ENCODE assay signal across 8 cellular contexts in genomic region chr5:149959406-149960236, GRCh38. TPM values are rescaled to one million over a fixed set of nuclear protein-coding genes. Genes with fewer than 3 reads are reported as not detected.
DNase-seq lines count a peak whose midpoint lies in the region; ATAC-seq, FAIRE-seq and TF ChIP-seq lines count a peak whose summit lies in the region.

No MANE protein-coding gene starts in this region.

- WGBS in GM23248 (ENCODE audit: low coverage in 1 of 2, low lambda C conversion rate in 2 of 2, missing lambda C conversion rate in 2 of 2), 2 experiments = 27 to 28% methylated on average over 14 of the region's 14 CpGs
- 28 to 41% methylated on average over 14 of the region's 14 CpGs for WGBS in aorta, 2 donors

- peak overlapping the region; percentile 62 to 89 (median 79) for H3K27ac ChIP-seq in BLaER1 treated with 17β-estradiol and CSF1 and Interleukin-3, amounts not matched to agents 10 nM and 100 nM
- H3K27ac ChIP-seq in GM23248 = peak overlapping the region; percentile 96
- H3K27ac ChIP-seq in aorta (ENCODE audit: low read depth in 1 of 2, low read length in 2 of 2) = peak overlapping the region; percentile 49 to 64

- H3K9me2 ChIP-seq in GM23248 (ENCODE audit: insufficient read depth) = no peaks in the 10 kb centered on the region

- DNase-seq in GM23248 (peak; percentile 88), RCC 7860 (ENCODE audit: low spot score) (peak; percentile 84), globus pallidus (ENCODE audit: low spot score) (peak; percentile 35), progenitor cell of endocrine pancreas (ENCODE audit: low spot score, unreplicated experiment) (no peak), aorta (no peak), NK-92 (lab: John Stamatoyannopoulos, UW; ENCODE audit: unreplicated experiment) (no peak)
- DNase-seq in activated gamma-delta T cell treated with anti-CD3 and anti-CD28 coated beads, Interleukin-2, amount 50 U/mL, for 16 hours (ENCODE audit: low read depth) = peak; percentile 8

- H3K4me1 ChIP-seq in BLaER1 treated with 17β-estradiol and CSF1 and Interleukin-3, amounts not matched to agents 10 nM and 100 nM = peaks cover 27 to 43% (median 34%) of the 10 kb centered on the region in 10 experiments
- H3K4me1 ChIP-seq in GM23248 (ENCODE audit: insufficient read depth) (peaks cover 4% of the 10 kb centered on the region), aorta (ENCODE audit: control insufficient read depth in 1 of 2, insufficient read depth in 2 of 2, low read length in 2 of 2) (no peaks in the 10 kb centered on the region)

- H3K4me1 Mint-ChIP-seq in progenitor cell of endocrine pancreas (ENCODE audit: low read depth) = peaks cover 10% of the 10 kb centered on the region

- 0 out of 2 replicates have a peak, but pooled peaks cover 7% of the 10 kb centered on the region for H3K79me2 ChIP-seq in GM23248 (ENCODE audit: insufficient read depth)

- H3K9ac ChIP-seq in BLaER1 treated with 17β-estradiol and CSF1 and Interleukin-3, amounts not matched to agents 10 nM and 100 nM = peak overlapping the region; percentile 72 to 86 (median 82)
- H3K9ac ChIP-seq in GM23248 = peak overlapping the region; percentile 89

- H3K27me3 Mint-ChIP-seq in progenitor cell of endocrine pancreas = no peaks in the 10 kb centered on the region

- peak; percentile 42 for FAIRE-seq in RCC 7860 (lab: Jason Lieb, UNC)

- peak; percentile 62 for TF ChIP-seq CTCF in progenitor cell of endocrine pancreas (IDR thresholded peaks at IDR 0.05; ENCODE audit: unreplicated experiment)

- H3K9me3 ChIP-seq in BLaER1 treated with 17β-estradiol and CSF1 and Interleukin-3, amounts not matched to agents 10 nM and 100 nM (replicated peaks in 1 of 11) = no peaks in the 10 kb centered on the region
- no peaks in the 10 kb centered on the region for H3K9me3 ChIP-seq in GM23248 (ENCODE audit: low read depth)
- no peaks in the 10 kb centered on the region for H3K9me3 ChIP-seq in aorta (ENCODE audit: control insufficient read depth, low read length)

- no peaks in the 10 kb centered on the region for H3K36me3 Mint-ChIP-seq in progenitor cell of endocrine pancreas (ENCODE audit: insufficient read depth)

- H2AFZ ChIP-seq in GM23248 = peak overlapping the region; percentile 95

- no peaks in the 10 kb centered on the region for H3K9me3 Mint-ChIP-seq in progenitor cell of endocrine pancreas (ENCODE audit: low read depth)

- H3K4me3 Mint-ChIP-seq in progenitor cell of endocrine pancreas (ENCODE audit: low read depth) = peak overlapping the region; percentile 82

- no peaks in the 10 kb centered on the region for H3K36me3 ChIP-seq in BLaER1 treated with 17β-estradiol and CSF1 and Interleukin-3, amounts not matched to agents 10 nM and 100 nM
- H3K36me3 ChIP-seq in GM23248 (ENCODE audit: low read depth) = no peaks in the 10 kb centered on the region
- no peaks in the 10 kb centered on the region for H3K36me3 ChIP-seq in aorta (ENCODE audit: control insufficient read depth in 1 of 2, insufficient read depth in 2 of 2, low read length in 1 of 2)

- H4K20me1 ChIP-seq in BLaER1 treated with 17β-estradiol and CSF1 and Interleukin-3, amounts not matched to agents 10 nM and 100 nM = peaks cover 0 to 7% (median 0%) of the 10 kb centered on the region in 11 experiments; a peak in 4 of 22 replicates
- H4K20me1 ChIP-seq in GM23248 (ENCODE audit: insufficient read depth) = no peaks in the 10 kb centered on the region

- in situ Hi-C loops in GM23248 (cut with MboI) = loop anchor here (10.0 kb wide), 2 partner anchors 105 to 325 kb away; no protein-coding TSS in a partner anchor

- intact Hi-C loops in aorta (cut with DNase I) = loop anchor here (2.0 to 10.0 kb wide), 4 partner anchors 42 to 785 kb away; no protein-coding TSS in a partner anchor

- H3K27ac Mint-ChIP-seq in progenitor cell of endocrine pancreas = peak overlapping the region; percentile 97

- peak overlapping the region; percentile 70 to 92 (median 82) for H3K4me3 ChIP-seq in BLaER1 treated with 17β-estradiol and CSF1 and Interleukin-3, amounts not matched to agents 10 nM and 100 nM
- H3K4me3 ChIP-seq in GM23248 (peak overlapping the region; percentile 73), aorta (ENCODE audit: low read length in 2 of 2) (peak overlapping the region; percentile 44 to 47)

- H3K4me2 ChIP-seq in BLaER1 treated with 17β-estradiol and CSF1 and Interleukin-3, amounts not matched to agents 10 nM and 100 nM = peak overlapping the region; percentile 80 to 99 (median 93)
- peak overlapping the region; percentile 80 for H3K4me2 ChIP-seq in GM23248 (ENCODE audit: unreplicated experiment)

- no peak for ATAC-seq in aorta (ENCODE audit: low FRiP score)

- peaks cover 22% of the 10 kb centered on the region for H3F3A ChIP-seq in GM23248 (ENCODE audit: insufficient read depth)

- no peaks in the 10 kb centered on the region for H3K27me3 ChIP-seq in BLaER1 treated with 17β-estradiol and CSF1 and Interleukin-3, amounts not matched to agents 10 nM and 100 nM
- H3K27me3 ChIP-seq in GM23248 (replicated peaks; ENCODE audit: insufficient read depth) (no peaks in the 10 kb centered on the region), aorta (ENCODE audit: control insufficient read depth in 1 of 2, insufficient read depth in 2 of 2, low read length in 1 of 2) (no peaks in the 10 kb centered on the region)

RNA-seq across cellular contexts. Expression of gene SLC26A2, which starts 0.9 kb away (rescaled TPM):
- total RNA-seq in GM23248 (2014; rRNA removed; shearing (Covaris generic)) = 11.1 and 11.4 TPM in 2 replicates
- polyA plus RNA-seq in GM23248 (2016; fragmentation: Nextera tagmentation; extraction: Ambion mirVana) = 5.2 and 6.2 TPM in 2 replicates
- total RNA-seq in progenitor cell of endocrine pancreas = 11.7 and 12.6 TPM in 2 replicates
- 10 to 100 TPM; 14.0 to 16.1 TPM for total RNA-seq in aorta
- 1 to 10 TPM; 2.8 to 3.3 TPM for polyA plus RNA-seq in aorta

RNA-seq across cellular contexts. Expression of gene PDE6A, which starts 15.0 kb away (rescaled TPM):
- total RNA-seq in GM23248 (2014; rRNA removed; shearing (Covaris generic)) = not detected in 2 replicates
- polyA plus RNA-seq in GM23248 (2016; fragmentation: Nextera tagmentation; extraction: Ambion mirVana) = not detected in 2 replicates
- 0.07 TPM in 1 of 2 replicates, not detected in the other for total RNA-seq in progenitor cell of endocrine pancreas
- not detected for total RNA-seq in aorta
- polyA plus RNA-seq in aorta = under 1 TPM in 1 of 2 donors, not detected in 1; 0.13 TPM

RNA-seq across cellular contexts. Expression of gene TIGD6, which starts 40.8 kb away (rescaled TPM):
- total RNA-seq in GM23248 (2014; rRNA removed; shearing (Covaris generic)) = 4.8 and 5.3 TPM in 2 replicates
- polyA plus RNA-seq in GM23248 (2016; fragmentation: Nextera tagmentation; extraction: Ambion mirVana) = 4.5 and 4.6 TPM in 2 replicates
- total RNA-seq in progenitor cell of endocrine pancreas = 3.8 and 4.2 TPM in 2 replicates
- total RNA-seq in aorta = 1 to 10 TPM; 3.8 to 4.2 TPM
- 1 to 10 TPM; 2.1 to 3.7 TPM for polyA plus RNA-seq in aorta

RNA-seq across cellular contexts. Expression of gene HMGXB3, which starts 40.9 kb away (rescaled TPM):
- 32.1 and 46.5 TPM in 2 replicates for total RNA-seq in GM23248 (2014; rRNA removed; shearing (Covaris generic))
- polyA plus RNA-seq in GM23248 (2016; fragmentation: Nextera tagmentation; extraction: Ambion mirVana) (11.9 and 13.6 TPM in 2 replicates), aorta (10 to 100 TPM in 1 of 2 donors, 1 to 10 TPM in 1; 2.3 to 16.3 TPM)
- total RNA-seq in progenitor cell of endocrine pancreas (39.9 and 42.3 TPM in 2 replicates), aorta (10 to 100 TPM; 27.6 to 31.0 TPM)

Comparison
In these comparisons a context has a peak if more than half of its experiments do, and no peak if none do; other contexts are left out.
1. DNase-seq: peak in GM23248 (single experiment), RCC 7860 (single experiment), activated gamma-delta T cell treated with anti-CD3 and anti-CD28 coated beads, Interleukin-2, amount 50 U/mL, for 16 hours (single experiment) and globus pallidus (single experiment); none in progenitor cell of endocrine pancreas (single experiment), aorta (0 of 2) and NK-92 (single experiment).
2. Peak in every context shown above with its lines, with median percentiles within 50 percentile points of each other: H3K27ac ChIP-seq and H3K4me3 ChIP-seq.